ENCODE assay signal across 26 cellular contexts in the genomic region with DNA sequence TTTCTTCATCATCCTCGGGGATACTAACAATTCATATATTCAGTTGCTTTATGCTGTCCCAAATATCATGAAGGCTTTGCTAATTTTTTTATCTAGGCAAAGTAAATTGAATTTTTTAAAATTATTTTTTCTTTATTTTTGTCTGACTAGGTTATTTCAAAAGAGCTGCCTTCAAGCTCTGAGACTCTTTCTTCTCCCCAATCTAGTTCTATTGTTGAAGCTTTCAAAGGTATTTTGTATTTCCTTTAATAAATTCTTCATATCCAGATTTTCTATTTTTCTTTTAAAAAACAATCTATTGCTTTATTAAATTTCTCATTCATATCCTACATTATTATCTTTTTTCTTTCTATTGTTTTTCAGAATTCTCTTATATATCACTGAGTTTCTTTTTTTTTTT. TPM values are rescaled to one million over a fixed set of nuclear protein-coding genes. Genes with fewer than 3 reads are reported as not detected.
DNase-seq lines count a peak whose midpoint lies in the region; ATAC-seq, FAIRE-seq and TF ChIP-seq lines count a peak whose summit lies in the region.
"Had no signal": no experiment of that assay in that cellular context is flagged by ENCODE, and none has a peak within 500 bp of the region (broad histone marks: within the 10 kb centered on the region; RNA-seq: fewer than 3 reads in every experiment).

No MANE protein-coding gene starts in this region.

- peak; percentile 78 for FAIRE-seq in G401.6 (lab: Jason Lieb, UNC)
- FAIRE-seq: A204.1, GM12891, GM19239 had no signal

- H3K27me3 ChIP-seq in upper lobe of right lung (peaks cover 16% of the 10 kb centered on the region), lower lobe of right lung (ENCODE audit: low read depth) (no peaks in the 10 kb centered on the region)
- H3K27me3 ChIP-seq: BLaER1 had no signal

- no peaks in the 10 kb centered on the region for H3K9me3 ChIP-seq in HEK293 (ENCODE audit: control insufficient read depth, insufficient read depth, low read depth, low read length)
- no peaks in the 10 kb centered on the region for H3K9me3 ChIP-seq in upper lobe of right lung
- H3K9me3 ChIP-seq in lower lobe of right lung = no peaks in the 10 kb centered on the region
- H3K9me3 ChIP-seq: BE2C had no signal

- TF ChIP-seq CTCF in HEK293 (tag by site-specific recombination; IDR thresholded peaks at IDR 0.05) = no peak
- TF ChIP-seq CTCF in upper lobe of right lung (IDR thresholded peaks at IDR 0.05) = no peak
- TF ChIP-seq CTCF in lower lobe of right lung (IDR thresholded peaks at IDR 0.05) = no peak

- H3K4me1 ChIP-seq in HEK293 (ENCODE audit: control insufficient read depth, insufficient read depth, low read length) (no peaks in the 10 kb centered on the region), upper lobe of right lung (no peaks in the 10 kb centered on the region), lower lobe of right lung (no peaks in the 10 kb centered on the region)
- H3K4me1 ChIP-seq: BE2C, BLaER1 had no signal

- intact Hi-C loops in upper lobe of right lung (cut with DNase I) (no loop called here), lower lobe of right lung (cut with DNase I) (no loop called here)

- peaks cover 0 to 6% of the 10 kb centered on the region in 2 experiments; a peak in 1 of 3 replicates for H3K36me3 ChIP-seq in HEK293 (ENCODE audit: control insufficient read depth in 2 of 2, insufficient read depth in 1 of 2, low read length in 2 of 2)
- peaks cover 7% of the 10 kb centered on the region for H3K36me3 ChIP-seq in upper lobe of right lung
- peaks cover 8% of the 10 kb centered on the region for H3K36me3 ChIP-seq in lower lobe of right lung
- H3K36me3 ChIP-seq: BE2C had no signal

- CTCF ChIA-PET in HEK293 (lab: Yijun Ruan, JAX) = interaction anchor here (1.7 kb wide), 1 partner anchor 9 kb away, joined by 5 read pairs; no protein-coding TSS in a partner anchor

- POLR2A ChIA-PET in HEK293 (lab: Yijun Ruan, JAX) = no interaction called here

- ATAC-seq in upper lobe of right lung (no peak), lower lobe of right lung (no peak)

- H3K4me3 ChIP-seq in HEK293 (ENCODE audit: low read depth, low read length) (no peak overlapping the region), upper lobe of right lung (no peak overlapping the region), lower lobe of right lung (no peak overlapping the region)
- H3K4me3 ChIP-seq: BLaER1 had no signal

- DNase-seq in upper lobe of right lung (no peak), lower lobe of right lung (no peak)
- DNase-seq: 8988T; ACHN; BE2C; C1 segment of cervical spinal cord; CD4-positive, alpha-beta memory T cell; CD4-positive, CD25-positive, alpha-beta regulatory T cell; CD8-positive, alpha-beta memory T cell; COR-L47; DMS 273 treated with DMSO at 0.1 percent for 48 hours; DMS153; DMS53; DMS79; DND-41; EL; GF-D8 had no signal

- H3K27ac ChIP-seq in HEK293 (ENCODE audit: extremely low read depth, low read depth, low read length) (no peak overlapping the region), upper lobe of right lung (no peak overlapping the region), lower lobe of right lung (no peak overlapping the region)
- H3K27ac ChIP-seq: BLaER1 had no signal

TF ChIP-seq in HEK293, 187 proteins besides CTCF, POLR2A, EP300 and RAD21:
- TF ChIP-seq PATZ1 (tag by site-specific recombination; IDR thresholded peaks at IDR 0.05) (no peak), ZNF362 (tag by site-specific recombination; IDR thresholded peaks at IDR 0.05) (0 out of 2 replicates have a peak, but pooled peaks have one; percentile 44)

RNA-seq across cellular contexts. Expression of gene TRIM15, which starts 16.8 kb away (rescaled TPM):
- total RNA-seq in upper lobe of right lung = not detected
- not detected for total RNA-seq in lower lobe of right lung
- total RNA-seq: A673; CD4-positive, alpha-beta memory T cell; CD4-positive, CD25-positive, alpha-beta regulatory T cell; CD8-positive, alpha-beta memory T cell; G401 had no signal

RNA-seq across cellular contexts. Expression of gene TRIM10, which starts 19.1 kb away (rescaled TPM):
- total RNA-seq in upper lobe of right lung = not detected
- not detected for total RNA-seq in lower lobe of right lung
- total RNA-seq: A673; CD4-positive, alpha-beta memory T cell; CD4-positive, CD25-positive, alpha-beta regulatory T cell; CD8-positive, alpha-beta memory T cell; Daoy; G401 had no signal

RNA-seq across cellular contexts. Expression of gene TRIM26, which starts 33.1 kb away (rescaled TPM):
- total RNA-seq in upper lobe of right lung (48.1 TPM), lower lobe of right lung (46.0 TPM)

RNA-seq across cellular contexts. Expression of gene TRIM40, which starts 44.2 kb away (rescaled TPM):
- total RNA-seq in upper lobe of right lung = not detected
- not detected for total RNA-seq in lower lobe of right lung
- total RNA-seq: A673; CD4-positive, alpha-beta memory T cell; CD8-positive, alpha-beta memory T cell; Daoy; G401 had no signal
